ENCODE assay signal across 8 cellular contexts in the genomic region with DNA sequence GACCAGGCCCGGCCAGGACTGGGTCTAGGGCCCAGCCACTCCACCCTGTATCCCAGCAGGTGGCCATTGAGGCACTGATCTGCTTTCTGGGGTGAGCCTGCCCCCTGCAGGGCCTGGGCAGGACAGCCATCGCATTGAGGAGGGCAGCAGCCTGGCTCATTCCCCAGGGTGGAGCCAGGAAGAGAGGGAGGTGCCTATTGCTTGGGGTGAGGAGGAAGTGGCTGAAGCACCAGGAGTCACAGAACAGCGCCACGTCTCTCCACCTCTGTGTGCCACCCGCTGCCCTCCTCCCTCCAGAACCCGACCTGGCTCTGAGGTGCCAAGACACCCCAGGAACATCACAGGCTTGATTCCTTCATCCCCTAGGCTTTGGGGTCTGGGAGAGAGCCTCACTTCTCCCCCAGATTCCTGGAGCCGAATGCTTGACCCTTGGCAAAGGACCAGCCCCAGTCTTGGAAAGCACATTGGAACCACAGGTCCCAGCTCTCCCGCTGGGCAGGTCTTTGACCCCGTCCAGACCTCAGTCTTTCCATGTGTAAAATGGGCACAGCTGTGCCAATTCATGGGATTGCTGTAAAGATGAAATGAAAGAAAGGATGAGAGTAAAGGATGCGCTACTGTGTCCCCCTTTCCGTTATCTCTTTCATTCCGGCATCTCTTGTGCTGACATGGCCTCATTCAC. TPM values are rescaled to one million over a fixed set of nuclear protein-coding genes. Genes with fewer than 3 reads are reported as not detected.
DNase-seq lines count a peak whose midpoint lies in the region; ATAC-seq and TF ChIP-seq lines count a peak whose summit lies in the region.

No MANE protein-coding gene starts in this region.

- no peak for TF ChIP-seq CTCF in activated B cell treated with CpG ODN at 0.5 μM for 24 hours (IDR thresholded peaks at IDR 0.05)
- peak; percentile 78 for TF ChIP-seq CTCF in chondrocyte (IDR thresholded peaks at IDR 0.05)
- peak; percentile 34 to 57 (median 38) for TF ChIP-seq CTCF in right lobe of liver (IDR thresholded peaks at IDR 0.05)

- no peaks in the 10 kb centered on the region for H3K4me1 ChIP-seq in right lobe of liver

- no peak overlapping the region for H3K27ac ChIP-seq in right lobe of liver

- H3K27ac Mint-ChIP-seq in activated B cell treated with CpG ODN at 0.5 μM for 24 hours: no peak overlapping the region
- H3K27ac Mint-ChIP-seq in chondrocyte (ENCODE audit: unreplicated experiment): no peak overlapping the region

- H3K4me3 ChIP-seq in right lobe of liver: no peak overlapping the region

- H3K9me3 Mint-ChIP-seq in activated B cell treated with CpG ODN at 0.5 μM for 24 hours: no peaks in the 10 kb centered on the region
- H3K9me3 Mint-ChIP-seq in chondrocyte (ENCODE audit: low read depth): no peaks in the 10 kb centered on the region

- no peaks in the 10 kb centered on the region for H3K36me3 ChIP-seq in right lobe of liver

- H3K4me1 Mint-ChIP-seq in activated B cell treated with CpG ODN at 0.5 μM for 24 hours (no peaks in the 10 kb centered on the region), chondrocyte (ENCODE audit: low read depth) (peaks cover 23% of the 10 kb centered on the region)

- H3K27me3 ChIP-seq in right lobe of liver: no peaks in the 10 kb centered on the region

- ATAC-seq in activated B cell treated with CpG ODN at 0.5 μM for 24 hours (ENCODE audit: low read depth) (peak; percentile 66), right lobe of liver (peak; percentile 71 to 84 (median 76))

- TF ChIP-seq POLR2A in right lobe of liver (IDR thresholded peaks at IDR 0.05): no peak

- CTCF ChIA-PET in activated B cell treated with CpG ODN at 0.5 μM for 24 hours (lab: Charles Lee): no interaction called here

- intact Hi-C loops in activated B cell treated with CpG ODN at 0.5 μM for 24 hours (cut with micrococcal nuclease) (no loop called here), right lobe of liver (cut with DNase I) (no loop called here)

- H3K4me3 Mint-ChIP-seq in activated B cell treated with CpG ODN at 0.5 μM for 24 hours (no peak overlapping the region), chondrocyte (ENCODE audit: unreplicated experiment) (no peak overlapping the region)

- H3K27me3 Mint-ChIP-seq in activated B cell treated with CpG ODN at 0.5 μM for 24 hours (peaks cover 8% of the 10 kb centered on the region), chondrocyte (ENCODE audit: low read depth) (peaks cover 3% of the 10 kb centered on the region)

- H3K36me3 Mint-ChIP-seq in activated B cell treated with CpG ODN at 0.5 μM for 24 hours (ENCODE audit: low read depth) (no peaks in the 10 kb centered on the region), chondrocyte (ENCODE audit: low read depth) (no peaks in the 10 kb centered on the region)

- 38% methylated on average over 4 of the region's 12 CpGs for WGBS in right lobe of liver (ENCODE audit: insufficient coverage, low coverage, low lambda C conversion rate, missing lambda C conversion rate)

- POLR2A ChIA-PET in activated B cell treated with CpG ODN at 0.5 μM for 24 hours (lab: Charles Lee): no interaction called here

- DNase-seq in DMS 273 treated with DMSO at 0.1 percent for 48 hours (lab: John Stamatoyannopoulos, UW) (peak; percentile 22), H4 (ENCODE audit: low spot score) (peak; percentile 95), NCI-H2029 treated with DMSO at 0.1 percent for 48 hours (lab: John Stamatoyannopoulos, UW) (peak; percentile 53), activated B cell treated with CpG ODN at 0.5 μM for 24 hours (no peak), chondrocyte (ENCODE audit: low spot score) (no peak), right lobe of liver (peak; percentile 67 to 79 (median 69)), cortex of kidney (lab: John Stamatoyannopoulos, UW) (no peak)
- DNase-seq in stimulated activated CD8-positive, alpha-beta memory T cell treated with anti-CD3 and anti-CD28 coated beads, Interleukin-15, amount 100 ng/mL, for 24 hours (ENCODE audit: low read depth): peak; percentile 17

- H3K9me3 ChIP-seq in right lobe of liver: no peaks in the 10 kb centered on the region

RNA-seq across cellular contexts. Expression of gene KRT36, which starts 7.2 kb away (rescaled TPM):
- total RNA-seq in H4 (2014; rRNA removed; shearing (Covaris generic)): not detected in 2 replicates
- total RNA-seq in activated B cell treated with CpG ODN at 0.5 μM for 24 hours (not detected in 2 replicates), chondrocyte (not detected in 3 replicates), right lobe of liver (not detected)

RNA-seq across cellular contexts. Expression of gene KRT13, which starts 8.5 kb away (rescaled TPM):
- total RNA-seq in H4 (2014; rRNA removed; shearing (Covaris generic)): not detected in 2 replicates
- not detected in 2 replicates for total RNA-seq in activated B cell treated with CpG ODN at 0.5 μM for 24 hours
- total RNA-seq in chondrocyte: not detected in 3 replicates
- 1 to 10 TPM in 1 of 6 experiments, not detected in 5; 1.6 TPM for total RNA-seq in right lobe of liver

RNA-seq across cellular contexts. Expression of gene KRT35, which starts 16.0 kb away (rescaled TPM):
- total RNA-seq in H4 (2014; rRNA removed; shearing (Covaris generic)): not detected in 2 replicates
- total RNA-seq in activated B cell treated with CpG ODN at 0.5 μM for 24 hours (not detected in 2 replicates), chondrocyte (not detected in 3 replicates), right lobe of liver (not detected)

RNA-seq across cellular contexts. Expression of gene KRT15, which starts 21.7 kb away (rescaled TPM):
- 0.35 and 1.5 TPM in 2 replicates for total RNA-seq in H4 (2014; rRNA removed; shearing (Covaris generic))
- total RNA-seq in activated B cell treated with CpG ODN at 0.5 μM for 24 hours (not detected in 2 replicates), chondrocyte (not detected in 3 replicates), right lobe of liver (not detected)

RNA-seq across cellular contexts. Expression of gene KRT32, which starts 29.8 kb away (rescaled TPM):
- total RNA-seq in H4 (2014; rRNA removed; shearing (Covaris generic)): not detected in 2 replicates
- total RNA-seq in activated B cell treated with CpG ODN at 0.5 μM for 24 hours (not detected in 2 replicates), chondrocyte (not detected in 3 replicates), right lobe of liver (not detected)

Comparison
In these comparisons a context has a peak if more than half of its experiments do, and no peak if none do; other contexts are left out.
1. DNase-seq: peak in DMS 273 treated with DMSO at 0.1 percent for 48 hours (single experiment), H4 (single experiment), NCI-H2029 treated with DMSO at 0.1 percent for 48 hours (single experiment), right lobe of liver (3 of 3) and stimulated activated CD8-positive, alpha-beta memory T cell treated with anti-CD3 and anti-CD28 coated beads, Interleukin-15, amount 100 ng/mL, for 24 hours (single experiment); none in activated B cell treated with CpG ODN at 0.5 μM for 24 hours (single experiment), chondrocyte (single experiment) and cortex of kidney (single experiment).